Comparison of ENCODE assay signal across 8 cellular contexts in the genomic region with DNA sequence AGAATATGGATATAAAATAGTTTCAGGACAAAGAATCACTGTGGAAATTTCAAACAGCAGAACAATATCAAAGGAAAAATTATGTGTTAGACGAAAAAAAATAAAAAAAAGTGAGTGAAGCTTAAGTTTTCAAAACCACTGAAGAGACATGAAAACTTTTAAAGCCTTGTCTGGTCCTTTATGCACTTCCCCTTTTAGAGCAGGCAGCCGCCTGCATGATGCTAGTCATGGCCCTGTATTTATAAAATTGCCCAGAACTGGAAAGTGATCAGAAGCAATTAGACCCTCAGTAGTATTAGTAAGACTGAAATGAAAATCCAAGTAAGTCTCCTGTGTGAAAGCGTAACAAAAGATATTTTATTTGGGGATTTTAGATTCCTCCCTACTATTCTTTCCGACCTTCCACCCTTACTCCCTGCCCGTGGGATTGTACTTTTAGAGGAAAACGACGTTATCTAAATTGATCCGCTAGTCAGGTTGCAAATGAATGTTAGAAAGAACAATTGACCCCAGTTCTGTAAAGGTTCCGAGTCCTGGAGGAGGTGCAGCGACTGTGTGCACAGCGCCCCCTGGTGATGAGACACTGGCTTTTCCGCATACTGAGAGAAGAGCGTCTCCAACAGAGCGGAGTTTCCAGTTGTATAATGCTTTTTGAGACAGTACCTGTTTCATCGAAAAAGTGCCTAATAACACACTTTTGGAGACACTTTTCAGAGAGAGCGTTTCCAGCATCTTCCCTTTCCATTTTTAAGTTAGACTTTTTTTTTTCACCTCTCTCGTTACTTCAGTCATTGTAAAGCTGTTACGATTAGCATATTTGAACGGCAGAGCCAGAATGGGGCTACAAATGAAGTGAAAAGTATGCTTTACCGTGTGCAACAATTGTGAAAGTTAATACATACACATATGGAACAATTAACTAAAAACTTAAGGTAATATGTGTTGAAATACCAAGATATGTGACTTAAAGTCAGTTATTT. TPM values are rescaled to one million over a fixed set of nuclear protein-coding genes. Genes with fewer than 3 reads are reported as not detected.
A peak's percentile ranks its signal among the peaks of the same experiment; 100 is the strongest.
DNase-seq lines count a peak whose midpoint lies in the region; ATAC-seq and TF ChIP-seq lines count a peak whose summit lies in the region.

No MANE protein-coding gene starts in this region.

- H3K9me3 ChIP-seq in WERI-Rb-1 (ENCODE audit: severe bottlenecking) (no peaks in the 10 kb centered on the region), subcutaneous abdominal adipose tissue (ENCODE audit: control insufficient read depth in 5 of 5, low read length in 5 of 5) (no peaks in the 10 kb centered on the region)
- H3K9me3 ChIP-seq in CD8-positive, alpha-beta memory T cell (ENCODE audit: low read length): no peaks in the 10 kb centered on the region

- TF ChIP-seq CTCF in WERI-Rb-1 (IDR thresholded peaks at IDR 0.05; ENCODE audit: low read depth, low read length): peak; percentile 79

- H3K4me1 ChIP-seq in subcutaneous abdominal adipose tissue (ENCODE audit: control insufficient read depth in 5 of 5, insufficient read depth in 5 of 5, low read length in 5 of 5): peaks cover 2 to 68% (median 38%) of the 10 kb centered on the region in 5 donors
- H3K4me1 ChIP-seq in CD8-positive, alpha-beta memory T cell (ENCODE audit: insufficient read depth, low read length): no peaks in the 10 kb centered on the region

- H3K9me3 Mint-ChIP-seq in activated CD4-positive, alpha-beta T cell treated with anti-CD3 and anti-CD28 coated beads, Interleukin-2, amount 10 ng/mL, durations not matched to agents 7 days and 5 days: no peaks in the 10 kb centered on the region
- H3K9me3 Mint-ChIP-seq in CD8-positive, alpha-beta memory T cell: peaks cover 0 to 11% (median 5%) of the 10 kb centered on the region in 5 donors

- no peaks in the 10 kb centered on the region for H3K36me3 Mint-ChIP-seq in activated CD4-positive, alpha-beta T cell treated with anti-CD3 and anti-CD28 coated beads, Interleukin-2, amount 10 ng/mL, durations not matched to agents 7 days and 5 days (ENCODE audit: low read depth)
- H3K36me3 Mint-ChIP-seq in CD8-positive, alpha-beta memory T cell: no peaks in the 10 kb centered on the region

- H3K27ac Mint-ChIP-seq in activated CD4-positive, alpha-beta T cell treated with anti-CD3 and anti-CD28 coated beads, Interleukin-2, amount 10 ng/mL, durations not matched to agents 7 days and 5 days: no peak overlapping the region
- H3K27ac Mint-ChIP-seq in CD8-positive, alpha-beta memory T cell: no peak overlapping the region

- H3K36me3 ChIP-seq in WERI-Rb-1: no peaks in the 10 kb centered on the region
- peaks cover 20 to 64% (median 49%) of the 10 kb centered on the region in 5 donors for H3K36me3 ChIP-seq in subcutaneous abdominal adipose tissue (ENCODE audit: control insufficient read depth in 5 of 5, insufficient read depth in 5 of 5, low read length in 5 of 5)
- H3K36me3 ChIP-seq in CD8-positive, alpha-beta memory T cell (ENCODE audit: insufficient read depth, low read length): no peaks in the 10 kb centered on the region

- H3K4me1 Mint-ChIP-seq in activated CD4-positive, alpha-beta T cell treated with anti-CD3 and anti-CD28 coated beads, Interleukin-2, amount 10 ng/mL, durations not matched to agents 7 days and 5 days: no peaks in the 10 kb centered on the region
- no peaks in the 10 kb centered on the region for H3K4me1 Mint-ChIP-seq in CD8-positive, alpha-beta memory T cell

- POLR2A ChIA-PET in activated CD4-positive, alpha-beta T cell treated with anti-CD3 and anti-CD28 coated beads, Interleukin-2, amount 10 ng/mL, durations not matched to agents 7 days and 5 days (lab: Charles Lee): no interaction called here
- POLR2A ChIA-PET in CD8-positive, alpha-beta memory T cell (lab: Charles Lee): no interaction called here

- intact Hi-C loops in left ventricle myocardium superior (cut with micrococcal nuclease): no loop called here

- H3K27me3 ChIP-seq in WERI-Rb-1 (ENCODE audit: insufficient read depth, low read depth, severe bottlenecking) (no peaks in the 10 kb centered on the region), subcutaneous abdominal adipose tissue (ENCODE audit: control insufficient read depth in 5 of 5, insufficient read depth in 4 of 5, low read length in 5 of 5) (no peaks in the 10 kb centered on the region)
- H3K27me3 ChIP-seq in CD8-positive, alpha-beta memory T cell (ENCODE audit: insufficient read depth, low read length, poor library complexity, severe bottlenecking): no peaks in the 10 kb centered on the region

- peak; percentile 58 for ATAC-seq in left ventricle myocardium superior

- H3K27ac ChIP-seq in WERI-Rb-1 (no peak overlapping the region), subcutaneous abdominal adipose tissue (ENCODE audit: low read depth, low read length) (peak overlapping the region; percentile 64)
- no peak overlapping the region for H3K27ac ChIP-seq in CD8-positive, alpha-beta memory T cell (ENCODE audit: low read depth, low read length)

- H3K27me3 Mint-ChIP-seq in activated CD4-positive, alpha-beta T cell treated with anti-CD3 and anti-CD28 coated beads, Interleukin-2, amount 10 ng/mL, durations not matched to agents 7 days and 5 days: no peaks in the 10 kb centered on the region
- H3K27me3 Mint-ChIP-seq in CD8-positive, alpha-beta memory T cell: no peaks in the 10 kb centered on the region

- H3K4me3 Mint-ChIP-seq in activated CD4-positive, alpha-beta T cell treated with anti-CD3 and anti-CD28 coated beads, Interleukin-2, amount 10 ng/mL, durations not matched to agents 7 days and 5 days: no peak overlapping the region
- H3K4me3 Mint-ChIP-seq in CD8-positive, alpha-beta memory T cell: no peak overlapping the region

- peak overlapping the region in 2 of 5 donors; percentile 13 to 38 for H3K9ac ChIP-seq in subcutaneous abdominal adipose tissue (ENCODE audit: low read length in 5 of 5)

- DNase-seq in activated CD4-positive, alpha-beta T cell treated with anti-CD3 and anti-CD28 coated beads, Interleukin-2, amount 10 ng/mL, durations not matched to agents 7 days and 5 days: peak; percentile 28
- no peak for DNase-seq in activated CD4-positive, alpha-beta T cell treated with anti-CD3 and anti-CD28 coated beads, Interleukin-2, amount 50 U/mL, for 4 hours
- DNase-seq in HuH-7.5 (ENCODE audit: low spot score): peak; percentile 20
- peak; percentile 74 for DNase-seq in WERI-Rb-1
- peak; percentile 75 for DNase-seq in left ventricle myocardium superior
- no peak for DNase-seq in hippocampal formation (lab: John Stamatoyannopoulos, UW)
- DNase-seq in CD8-positive, alpha-beta memory T cell: no peak

- H3K4me3 ChIP-seq in WERI-Rb-1 (ENCODE audit: low read depth, low read length) (no peak overlapping the region), subcutaneous abdominal adipose tissue (ENCODE audit: low read depth in 1 of 5, low read length in 5 of 5) (no peak overlapping the region)
- H3K4me3 ChIP-seq in CD8-positive, alpha-beta memory T cell (ENCODE audit: low read length): no peak overlapping the region

- CTCF ChIA-PET in activated CD4-positive, alpha-beta T cell treated with anti-CD3 and anti-CD28 coated beads, Interleukin-2, amount 10 ng/mL, durations not matched to agents 7 days and 5 days (lab: Charles Lee): no interaction called here
- CTCF ChIA-PET in CD8-positive, alpha-beta memory T cell (lab: Charles Lee): no interaction called here

RNA-seq across cellular contexts. Expression of a gene that starts 12.4 kb away (rescaled TPM):
- total RNA-seq in activated CD4-positive, alpha-beta T cell treated with anti-CD3 and anti-CD28 coated beads, Interleukin-2, amount 10 ng/mL, durations not matched to agents 7 days and 5 days: not detected
- total RNA-seq in left ventricle myocardium superior: 23.4 TPM
- total RNA-seq in CD8-positive, alpha-beta memory T cell: under 1 TPM; 0.24 to 0.33 TPM
- polyA plus RNA-seq in CD8-positive, alpha-beta memory T cell: not detected

Comparison
In these comparisons a context has a peak if more than half of its experiments do, and no peak if none do; other contexts are left out.
1. DNase-seq: peak in activated CD4-positive, alpha-beta T cell treated with anti-CD3 and anti-CD28 coated beads, Interleukin-2, amount 10 ng/mL, durations not matched to agents 7 days and 5 days (single experiment), HuH-7.5 (single experiment), WERI-Rb-1 (single experiment) and left ventricle myocardium superior (single experiment); none in activated CD4-positive, alpha-beta T cell treated with anti-CD3 and anti-CD28 coated beads, Interleukin-2, amount 50 U/mL, for 4 hours (0 of 2), hippocampal formation (0 of 2) and CD8-positive, alpha-beta memory T cell (0 of 5).
2. RNA of a gene that starts 12.4 kb away (total RNA-seq): 23.4 TPM in left ventricle myocardium superior (single experiment); 0.24 to 0.33 TPM in CD8-positive, alpha-beta memory T cell and not detected in activated CD4-positive, alpha-beta T cell treated with anti-CD3 and anti-CD28 coated beads, Interleukin-2, amount 10 ng/mL, durations not matched to agents 7 days and 5 days; every median in the first group is over 10 times any median in the second.